ENCODE assay signal across 13 cellular contexts in genomic region chr3:192830279-192831110, GRCh38.
DNase-seq lines count a peak whose midpoint lies in the region; ATAC-seq and TF ChIP-seq lines count a peak whose summit lies in the region.
"Had no signal": no experiment of that assay in that cellular context is flagged by ENCODE, and none has a peak within 500 bp of the region (broad histone marks: within the 10 kb centered on the region; RNA-seq: fewer than 3 reads in every experiment).

No MANE protein-coding gene starts in this region.

- H3K36me3 Mint-ChIP-seq in nephron (ENCODE audit: low read depth) = peaks cover 4% of the 10 kb centered on the region
- H3K36me3 Mint-ChIP-seq in effector memory CD8-positive, alpha-beta T cell (ENCODE audit: insufficient read depth) = peaks cover 4% of the 10 kb centered on the region
- H3K36me3 Mint-ChIP-seq: memory B cell had no signal

- DNase-seq in NCI-H2107 treated with DMSO at 0.1 percent for 48 hours (lab: John Stamatoyannopoulos, UW; ENCODE audit: unreplicated experiment) (peak; percentile 61), NCI-H2107 (lab: John Stamatoyannopoulos, UW) (no peak), NCI-H524 treated with DMSO at 0.1 percent for 48 hours (lab: John Stamatoyannopoulos, UW) (peak; percentile 94), HCEC 1CT (no peak)
- no peak for DNase-seq in stimulated activated naive CD4-positive, alpha-beta T cell treated with Interleukin-2 at 50 U/mL for 16 hours (lab: John Stamatoyannopoulos, UW)
- no peak for DNase-seq in effector memory CD8-positive, alpha-beta T cell
- DNase-seq: ACHN, activated B cell treated with CpG ODN at 0.5 μM for 24 hours, NCI-H446 treated with DMSO at 0.1 percent for 48 hours had no signal

- H3K27me3 Mint-ChIP-seq in nephron (ENCODE audit: low read depth) = peaks cover 4% of the 10 kb centered on the region
- H3K27me3 Mint-ChIP-seq in effector memory CD8-positive, alpha-beta T cell = no peaks in the 10 kb centered on the region
- H3K27me3 Mint-ChIP-seq: memory B cell had no signal

- peak; percentile 51 for ATAC-seq in HG02870 (IDR thresholded peaks at IDR 0.05; ENCODE audit: unreplicated experiment)
- ATAC-seq in effector memory CD8-positive, alpha-beta T cell (replicated peaks) = no peak
- ATAC-seq: esophagus mucosa had no signal

- no peaks in the 10 kb centered on the region for H3K9me3 Mint-ChIP-seq in nephron
- H3K9me3 Mint-ChIP-seq in effector memory CD8-positive, alpha-beta T cell = peaks cover 1 to 6% of the 10 kb centered on the region in 2 donors
- H3K9me3 Mint-ChIP-seq: activated B cell treated with CpG ODN at 0.5 μM for 24 hours, memory B cell had no signal

- peak overlapping the region in 1 of 3 experiments; percentile 0 for H3K4me3 Mint-ChIP-seq in nephron
- no peak overlapping the region for H3K4me3 Mint-ChIP-seq in effector memory CD8-positive, alpha-beta T cell
- H3K4me3 Mint-ChIP-seq: activated B cell treated with CpG ODN at 0.5 μM for 24 hours, memory B cell had no signal

- H3K4me1 Mint-ChIP-seq in nephron = peaks cover 73% of the 10 kb centered on the region
- H3K4me1 Mint-ChIP-seq in effector memory CD8-positive, alpha-beta T cell (ENCODE audit: low read depth in 2 of 2) = peaks cover 0 to 2% of the 10 kb centered on the region in 2 donors
- H3K4me1 Mint-ChIP-seq: activated B cell treated with CpG ODN at 0.5 μM for 24 hours had no signal

- H3K27ac Mint-ChIP-seq in nephron = peak overlapping the region; percentile 17 to 67 (median 28)
- no peak overlapping the region for H3K27ac Mint-ChIP-seq in effector memory CD8-positive, alpha-beta T cell
- H3K27ac Mint-ChIP-seq: activated B cell treated with CpG ODN at 0.5 μM for 24 hours, memory B cell had no signal

- no peak for TF ChIP-seq CTCF in nephron (IDR thresholded peaks at IDR 0.05; ENCODE audit: unreplicated experiment in 3 of 3)

Comparison
In these comparisons a context has a peak if more than half of its experiments do, and no peak if none do; other contexts are left out.
1. DNase-seq: peak in NCI-H2107 treated with DMSO at 0.1 percent for 48 hours (single experiment) and NCI-H524 treated with DMSO at 0.1 percent for 48 hours (single experiment); none in NCI-H2107 (single experiment), stimulated activated naive CD4-positive, alpha-beta T cell treated with Interleukin-2 at 50 U/mL for 16 hours (single experiment), HCEC 1CT (single experiment) and effector memory CD8-positive, alpha-beta T cell (0 of 3).
2. H3K27ac Mint-ChIP-seq: peak in nephron (3 of 3); none in effector memory CD8-positive, alpha-beta T cell (0 of 2).